In genomic region chr3:13069495-13069894, GRCh38 we compare ENCODE assay signal across 8 cellular contexts. TPM values are rescaled to one million over a fixed set of nuclear protein-coding genes. Genes with fewer than 3 reads are reported as not detected.
DNase-seq lines count a peak whose midpoint lies in the region; ATAC-seq lines count a peak whose summit lies in the region.

No MANE protein-coding gene starts in this region.

- intact Hi-C loops in activated T-helper 1 cell treated with anti-CD3 and anti-CD28 coated beads, Interleukin-12 subunit alpha, Interleukin-12 subunit beta, Interleukin-2, Interleukin-4 antibody, amounts not matched to agents 30 ng/mL and 10 ng/mL and 1 ng/mL, durations not matched to agents 14 hours and 24 hours and 36 hours (cut with micrococcal nuclease): no loop called here

- peak overlapping the region; percentile 93 for H3K27ac Mint-ChIP-seq in activated T-helper 1 cell treated with anti-CD3 and anti-CD28 coated beads, Interleukin-12 subunit alpha, Interleukin-12 subunit beta, Interleukin-2, Interleukin-4 antibody, amounts not matched to agents 30 ng/mL and 10 ng/mL and 1 ng/mL, durations not matched to agents 14 hours and 24 hours and 36 hours
- peak overlapping the region; percentile 97 for H3K27ac Mint-ChIP-seq in stimulated activated memory B cell treated with anti-CD40 and anti-IgM and Interleukin-4, amounts not matched to agents 10 μg/mL and 1 μg/mL and 100 μg/mL, for 72 hours

- peak overlapping the region; percentile 55 for H3K4me3 Mint-ChIP-seq in activated T-helper 1 cell treated with anti-CD3 and anti-CD28 coated beads, Interleukin-12 subunit alpha, Interleukin-12 subunit beta, Interleukin-2, Interleukin-4 antibody, amounts not matched to agents 30 ng/mL and 10 ng/mL and 1 ng/mL, durations not matched to agents 14 hours and 24 hours and 36 hours
- H3K4me3 Mint-ChIP-seq in stimulated activated memory B cell treated with anti-CD40 and anti-IgM and Interleukin-4, amounts not matched to agents 10 μg/mL and 1 μg/mL and 100 μg/mL, for 72 hours: no peak overlapping the region

- peak; percentile 53 for ATAC-seq in HG03565 (IDR thresholded peaks at IDR 0.05; ENCODE audit: unreplicated experiment)
- ATAC-seq in stimulated activated memory B cell treated with anti-CD40 and anti-IgM and Interleukin-4, amounts not matched to agents 10 μg/mL and 1 μg/mL and 100 μg/mL, for 72 hours: peak; percentile 57

- no peaks in the 10 kb centered on the region for H3K9me3 Mint-ChIP-seq in activated T-helper 1 cell treated with anti-CD3 and anti-CD28 coated beads, Interleukin-12 subunit alpha, Interleukin-12 subunit beta, Interleukin-2, Interleukin-4 antibody, amounts not matched to agents 30 ng/mL and 10 ng/mL and 1 ng/mL, durations not matched to agents 14 hours and 24 hours and 36 hours
- H3K9me3 Mint-ChIP-seq in stimulated activated memory B cell treated with anti-CD40 and anti-IgM and Interleukin-4, amounts not matched to agents 10 μg/mL and 1 μg/mL and 100 μg/mL, for 72 hours: no peaks in the 10 kb centered on the region

- H3K4me1 Mint-ChIP-seq in activated T-helper 1 cell treated with anti-CD3 and anti-CD28 coated beads, Interleukin-12 subunit alpha, Interleukin-12 subunit beta, Interleukin-2, Interleukin-4 antibody, amounts not matched to agents 30 ng/mL and 10 ng/mL and 1 ng/mL, durations not matched to agents 14 hours and 24 hours and 36 hours (ENCODE audit: low read depth): peaks cover 40% of the 10 kb centered on the region
- H3K4me1 Mint-ChIP-seq in stimulated activated memory B cell treated with anti-CD40 and anti-IgM and Interleukin-4, amounts not matched to agents 10 μg/mL and 1 μg/mL and 100 μg/mL, for 72 hours: peaks cover 86% of the 10 kb centered on the region

- peaks cover 10% of the 10 kb centered on the region for H3K27me3 Mint-ChIP-seq in activated T-helper 1 cell treated with anti-CD3 and anti-CD28 coated beads, Interleukin-12 subunit alpha, Interleukin-12 subunit beta, Interleukin-2, Interleukin-4 antibody, amounts not matched to agents 30 ng/mL and 10 ng/mL and 1 ng/mL, durations not matched to agents 14 hours and 24 hours and 36 hours (ENCODE audit: insufficient read depth)
- H3K27me3 Mint-ChIP-seq in stimulated activated memory B cell treated with anti-CD40 and anti-IgM and Interleukin-4, amounts not matched to agents 10 μg/mL and 1 μg/mL and 100 μg/mL, for 72 hours: peaks cover 9% of the 10 kb centered on the region

- peak; percentile 77 for DNase-seq in activated CD8-positive, alpha-beta memory T cell treated with anti-CD3 and anti-CD28 coated beads for 24 hours
- no peak for DNase-seq in activated CD8-positive, alpha-beta memory T cell treated with anti-CD3 and anti-CD28 coated beads, Interleukin-2, amount 50 U/mL, for 4 hours
- DNase-seq in activated T-helper 1 cell treated with anti-CD3 and anti-CD28 coated beads, Interleukin-12 subunit alpha, Interleukin-12 subunit beta, Interleukin-2, Interleukin-4 antibody, amounts not matched to agents 30 ng/mL and 10 ng/mL and 1 ng/mL, durations not matched to agents 14 hours and 24 hours and 36 hours (ENCODE audit: low spot score): peak; percentile 59
- no peak for DNase-seq in dermis blood vessel endothelial cell
- DNase-seq in H4 (ENCODE audit: low spot score): no peak
- DNase-seq in NCI-H2081 treated with DMSO at 0.1 percent for 48 hours (lab: John Stamatoyannopoulos, UW): no peak

- H3K36me3 Mint-ChIP-seq in activated T-helper 1 cell treated with anti-CD3 and anti-CD28 coated beads, Interleukin-12 subunit alpha, Interleukin-12 subunit beta, Interleukin-2, Interleukin-4 antibody, amounts not matched to agents 30 ng/mL and 10 ng/mL and 1 ng/mL, durations not matched to agents 14 hours and 24 hours and 36 hours (ENCODE audit: low read depth): peaks cover 2% of the 10 kb centered on the region
- H3K36me3 Mint-ChIP-seq in stimulated activated memory B cell treated with anti-CD40 and anti-IgM and Interleukin-4, amounts not matched to agents 10 μg/mL and 1 μg/mL and 100 μg/mL, for 72 hours: peaks cover 5% of the 10 kb centered on the region

RNA-seq across cellular contexts. Expression of gene IQSEC1, which starts 3.7 kb away (rescaled TPM):
- total RNA-seq in activated T-helper 1 cell treated with anti-CD3 and anti-CD28 coated beads, Interleukin-12 subunit alpha, Interleukin-12 subunit beta, Interleukin-2, Interleukin-4 antibody, amounts not matched to agents 30 ng/mL and 10 ng/mL and 1 ng/mL, durations not matched to agents 14 hours and 24 hours and 36 hours: 24.9 and 31.4 TPM in 2 replicates
- 63.1 and 83.7 TPM in 2 replicates for total RNA-seq in dermis blood vessel endothelial cell
- 4.6 and 5.7 TPM in 2 replicates for total RNA-seq in H4 (2014; rRNA removed; shearing (Covaris generic))

Comparison
In these comparisons a context has a peak if more than half of its experiments do, and no peak if none do; other contexts are left out.
1. DNase-seq: peak in activated CD8-positive, alpha-beta memory T cell treated with anti-CD3 and anti-CD28 coated beads for 24 hours (single experiment) and activated T-helper 1 cell treated with anti-CD3 and anti-CD28 coated beads, Interleukin-12 subunit alpha, Interleukin-12 subunit beta, Interleukin-2, Interleukin-4 antibody, amounts not matched to agents 30 ng/mL and 10 ng/mL and 1 ng/mL, durations not matched to agents 14 hours and 24 hours and 36 hours (single experiment); none in activated CD8-positive, alpha-beta memory T cell treated with anti-CD3 and anti-CD28 coated beads, Interleukin-2, amount 50 U/mL, for 4 hours (single experiment), dermis blood vessel endothelial cell (single experiment), H4 (single experiment) and NCI-H2081 treated with DMSO at 0.1 percent for 48 hours (single experiment).